Comparison of ENCODE assay signal across 7 cellular contexts in the genomic region with DNA sequence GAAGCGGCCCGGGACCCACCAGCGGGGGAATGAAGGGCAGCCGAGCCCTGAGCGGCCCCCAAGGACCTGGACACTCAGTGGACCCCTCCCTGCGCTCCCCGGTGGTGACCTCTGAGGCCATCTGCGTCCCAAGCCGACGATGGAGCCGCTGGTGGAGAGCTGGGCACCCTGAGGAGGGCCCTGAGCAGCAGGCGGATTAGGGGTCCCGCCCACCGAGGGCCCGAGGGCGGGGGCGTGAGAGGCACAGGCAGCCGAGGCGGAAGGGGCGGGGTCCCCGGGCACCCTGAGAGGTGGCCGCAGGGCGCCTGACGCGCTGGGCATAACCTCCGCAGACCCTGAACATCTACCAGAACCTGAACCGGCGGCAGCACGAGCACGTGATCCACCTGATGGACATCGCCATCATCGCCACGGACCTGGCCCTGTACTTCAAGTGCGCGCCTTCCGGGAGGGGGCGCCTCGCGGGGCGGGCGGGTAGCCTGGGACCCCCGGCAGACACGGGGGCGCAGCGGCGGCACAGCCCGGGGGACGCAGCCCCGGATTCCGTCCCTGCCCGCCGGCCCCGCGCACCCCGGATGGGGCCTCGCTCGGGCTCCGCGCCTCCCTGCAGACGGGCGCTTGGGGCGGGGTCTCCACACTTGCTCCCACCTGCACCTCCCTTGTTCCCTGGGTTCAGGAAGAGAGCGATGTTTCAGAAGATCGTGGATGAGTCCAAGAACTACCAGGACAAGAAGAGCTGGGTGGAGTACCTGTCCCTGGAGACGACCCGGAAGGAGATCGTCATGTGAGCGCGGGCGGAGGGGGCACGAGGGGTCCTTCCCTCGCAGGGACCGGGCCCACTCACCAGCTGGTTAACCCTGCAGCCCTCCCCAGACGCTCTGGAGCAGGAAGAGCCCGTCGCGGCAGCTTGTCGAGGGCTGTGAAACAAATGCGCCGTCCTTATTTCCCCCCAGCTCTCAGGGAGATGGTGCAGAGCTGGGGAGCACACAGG.
DNase-seq lines count a peak whose midpoint lies in the region; ATAC-seq lines count a peak whose summit lies in the region.
"Had no signal": no experiment of that assay in that cellular context is flagged by ENCODE, and none has a peak within 500 bp of the region (broad histone marks: within the 10 kb centered on the region; RNA-seq: fewer than 3 reads in every experiment).

No MANE protein-coding gene starts in this region.

- peak overlapping the region; percentile 83; the same call in 1 of the 2 replicates for H3K4me3 ChIP-seq in GM08714 (ENCODE audit: low read length)
- H3K4me3 ChIP-seq in iPS-15b (ENCODE audit: low read depth, low read length): peak overlapping the region; percentile 73
- H3K4me3 ChIP-seq: SJSA1 had no signal

- peaks cover 14% of the 10 kb centered on the region for H3K36me3 ChIP-seq in iPS-15b (ENCODE audit: control insufficient read depth, insufficient read depth, low read length)
- H3K36me3 ChIP-seq: SJSA1 had no signal

- no peaks in the 10 kb centered on the region for H3K9me3 ChIP-seq in iPS-15b (ENCODE audit: control insufficient read depth, insufficient read depth, low read length)
- H3K9me3 ChIP-seq: SJSA1 had no signal

- ATAC-seq in HG03354 (IDR thresholded peaks at IDR 0.05; ENCODE audit: poor library complexity, severe bottlenecking, unreplicated experiment): peak; percentile 74

- DNase-seq in activated CD8-positive, alpha-beta memory T cell treated with anti-CD3 and anti-CD28 coated beads, Interleukin-2, amount 50 U/mL, for 24 hours (ENCODE audit: extremely low read depth): peak; percentile 30
- DNase-seq in stimulated activated CD8-positive, alpha-beta memory T cell treated with anti-CD3 and anti-CD28 coated beads, Interleukin-15, amount 100 ng/mL, for 4 hours (ENCODE audit: low read depth in 2 of 2): peak; percentile 60 to 67
- DNase-seq in AG08395 (ENCODE audit: low spot score): no peak

- H3K9ac ChIP-seq in iPS-15b (ENCODE audit: low read depth, low read length): peak overlapping the region; percentile 85

- H3K27me3 ChIP-seq in iPS-15b (ENCODE audit: control insufficient read depth, insufficient read depth, low read length): no peaks in the 10 kb centered on the region
- H3K27me3 ChIP-seq: SJSA1 had no signal

- no peaks in the 10 kb centered on the region for H3K4me1 ChIP-seq in iPS-15b (ENCODE audit: control insufficient read depth, insufficient read depth, low read length)
- H3K4me1 ChIP-seq: SJSA1 had no signal
